In genomic region chr9:98568234-98568922, GRCh38 we compare ENCODE assay signal across 30 cellular contexts.
"Had no signal": no experiment of that assay in that cellular context is flagged by ENCODE, and none has a peak within 500 bp of the region (broad histone marks: within the 10 kb centered on the region; RNA-seq: fewer than 3 reads in every experiment).

No MANE protein-coding gene starts in this region.

- H3K4me3 Mint-ChIP-seq: effector memory CD8-positive, alpha-beta T cell; natural killer cell treated with Interleukin-12 subunit alpha and Interleukin-12 subunit beta and Interleukin-15 and Interleukin-18, amount 100 ng/mL, for 72 hours; stimulated activated naive B cell treated with anti-CD40 and anti-IgM and Interleukin-4, amounts not matched to agents 10 μg/mL and 1 μg/mL and 100 μg/mL, for 72 hours; T-helper 1 cell treated with Interleukin-12 subunit alpha and Interleukin-12 subunit beta and Interleukin-4 antibody, amounts not matched to agents 30 μg/mL and 1 μg/mL, for 36 hours had no signal

- H3K27me3 ChIP-seq: colonic mucosa, heart left ventricle, ovary had no signal

- H3K4me1 Mint-ChIP-seq: stimulated activated naive B cell treated with anti-CD40 and anti-IgM and Interleukin-4, amounts not matched to agents 10 μg/mL and 1 μg/mL and 100 μg/mL, for 72 hours had no signal

- DNase-seq: activated CD4-positive, alpha-beta T cell treated with anti-CD3 and anti-CD28 coated beads for 4 hours; activated CD4-positive, alpha-beta T cell treated with anti-CD3 and anti-CD28 coated beads, Interleukin-2, amount 50 U/mL, for 48 hours; activated T-cell treated with anti-CD3 and anti-CD28 coated beads, Interleukin-2, amount 50 U/mL, for 48 hours; anterior cingulate cortex; effector memory CD8-positive, alpha-beta T cell; foreskin fibroblast; heart left ventricle; hypothalamus; kidney glomerular epithelial cell; lower lobe of right lung; mesendoderm; ovary; stimulated activated CD4-positive, alpha-beta T cell treated with anti-CD3 and anti-CD28 coated beads, Interleukin-15, amount 100 ng/mL, for 24 hours; stimulated activated CD4-positive, alpha-beta T cell treated with anti-CD3 and anti-CD28 coated beads, Interleukin-2, amount 100 ng/mL, for 24 hours; stimulated activated naive B cell treated with anti-CD40 and anti-IgM and Interleukin-4, amounts not matched to agents 10 μg/mL and 1 μg/mL and 100 μg/mL, for 72 hours; stomach; SW 1271; T-helper 9 cell; tibial artery had no signal

- H3K9me3 Mint-ChIP-seq: activated naive CD4-positive, alpha-beta T cell treated with anti-CD3 and anti-CD28 coated beads, Interleukin-2, amount 50 U/mL, for 72 hours; activated T-helper 2 cell treated with anti-CD3 and anti-CD28 coated beads, Interferon-gamma antibody, Interleukin-2, Interleukin-4, amounts not matched to agents 10 μg/mL and 5 μg/mL and 100 μg/mL, durations not matched to agents 14 hours and 24 hours and 36 hours; effector memory CD8-positive, alpha-beta T cell; natural killer cell treated with Interleukin-12 subunit alpha and Interleukin-12 subunit beta and Interleukin-15 and Interleukin-18, amount 100 ng/mL, for 72 hours; stimulated activated naive B cell treated with anti-CD40 and anti-IgM and Interleukin-4, amounts not matched to agents 10 μg/mL and 1 μg/mL and 100 μg/mL, for 72 hours; T-helper 1 cell treated with Interleukin-12 subunit alpha and Interleukin-12 subunit beta and Interleukin-4 antibody, amounts not matched to agents 30 μg/mL and 1 μg/mL, for 36 hours had no signal

- H3K4me1 ChIP-seq: colonic mucosa, heart left ventricle, lower lobe of right lung, stomach, tibial artery had no signal

- H3K36me3 ChIP-seq: colonic mucosa, heart left ventricle, lower lobe of right lung, neutrophil, ovary, stomach, tibial artery had no signal

- H3K4me3 ChIP-seq: colonic mucosa, heart left ventricle, lower lobe of right lung, ovary, SK-N-MC, smooth muscle cell, stomach, tibial artery had no signal

- H3K27ac Mint-ChIP-seq: activated naive CD4-positive, alpha-beta T cell treated with anti-CD3 and anti-CD28 coated beads, Interleukin-2, amount 50 U/mL, for 72 hours; activated T-helper 2 cell treated with anti-CD3 and anti-CD28 coated beads, Interferon-gamma antibody, Interleukin-2, Interleukin-4, amounts not matched to agents 10 μg/mL and 5 μg/mL and 100 μg/mL, durations not matched to agents 14 hours and 24 hours and 36 hours; effector memory CD8-positive, alpha-beta T cell; natural killer cell treated with Interleukin-12 subunit alpha and Interleukin-12 subunit beta and Interleukin-15 and Interleukin-18, amount 100 ng/mL, for 72 hours; progenitor cell of endocrine pancreas; stimulated activated naive B cell treated with anti-CD40 and anti-IgM and Interleukin-4, amounts not matched to agents 10 μg/mL and 1 μg/mL and 100 μg/mL, for 72 hours; T-helper 1 cell treated with Interleukin-12 subunit alpha and Interleukin-12 subunit beta and Interleukin-4 antibody, amounts not matched to agents 30 μg/mL and 1 μg/mL, for 36 hours had no signal

- H3K36me3 Mint-ChIP-seq: activated naive CD4-positive, alpha-beta T cell treated with anti-CD3 and anti-CD28 coated beads, Interleukin-2, amount 50 U/mL, for 72 hours; natural killer cell treated with Interleukin-12 subunit alpha and Interleukin-12 subunit beta and Interleukin-15 and Interleukin-18, amount 100 ng/mL, for 72 hours; stimulated activated naive B cell treated with anti-CD40 and anti-IgM and Interleukin-4, amounts not matched to agents 10 μg/mL and 1 μg/mL and 100 μg/mL, for 72 hours had no signal

- ATAC-seq: activated naive CD4-positive, alpha-beta T cell treated with anti-CD3 and anti-CD28 coated beads, Interleukin-2, amount 50 U/mL, for 72 hours; effector memory CD8-positive, alpha-beta T cell; heart left ventricle; left lobe of liver; lower lobe of right lung; natural killer cell treated with Interleukin-12 subunit alpha and Interleukin-12 subunit beta and Interleukin-15 and Interleukin-18, amount 100 ng/mL, for 72 hours; stimulated activated naive B cell treated with anti-CD40 and anti-IgM and Interleukin-4, amounts not matched to agents 10 μg/mL and 1 μg/mL and 100 μg/mL, for 72 hours had no signal

- H3K9me3 ChIP-seq: colonic mucosa, heart left ventricle, lower lobe of right lung, neutrophil, ovary, stomach, tibial artery had no signal

- H3K27ac ChIP-seq: colonic mucosa, heart left ventricle, lower lobe of right lung, neutrophil, ovary, SK-N-MC, stomach, tibial artery, VCaP had no signal
